1 cellular context compared by ENCODE assay signal in the genomic region with DNA sequence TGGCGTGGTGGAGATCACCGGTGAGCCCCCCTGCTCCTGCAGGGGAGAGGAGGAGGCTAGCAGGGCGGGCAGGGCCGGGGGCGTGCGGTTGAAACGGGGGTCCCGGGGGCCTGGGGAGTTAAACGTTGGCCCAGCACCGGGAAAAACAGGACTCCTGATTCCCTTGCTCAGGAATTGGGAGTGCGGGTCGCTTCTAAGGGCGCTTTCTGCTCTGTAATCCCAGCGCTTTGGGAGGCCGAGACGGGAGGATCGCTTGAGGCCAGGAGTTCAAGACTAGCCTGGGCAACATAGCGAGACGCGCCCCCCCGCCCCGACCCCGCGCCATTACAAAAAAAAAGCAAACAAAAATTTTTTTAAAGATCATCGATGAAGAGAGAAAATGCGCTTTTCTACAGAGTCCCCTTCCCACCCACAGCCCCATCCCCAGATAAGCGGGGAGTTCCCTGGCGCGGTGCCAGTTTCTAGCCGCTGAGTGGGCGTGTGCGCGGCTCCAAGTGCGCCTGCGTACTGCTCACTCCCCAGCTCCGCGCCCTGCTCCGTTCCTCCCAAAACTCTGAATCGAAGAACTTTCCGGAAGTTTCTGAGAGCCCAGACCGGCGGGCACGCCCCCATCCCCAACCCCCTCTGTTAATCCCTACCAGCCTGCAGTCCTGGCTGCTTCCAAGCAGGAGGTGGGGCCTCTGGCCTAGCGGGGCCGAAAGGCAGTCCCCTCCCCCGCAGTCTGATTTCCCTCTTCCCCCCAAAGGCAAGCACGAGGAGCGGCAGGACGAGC.
A peak's percentile ranks its signal among the peaks of the same experiment; 100 is the strongest.
TF ChIP-seq lines count a peak whose summit lies in the region.

No MANE protein-coding gene starts in this region.

TF ChIP-seq in HepG2, 621 proteins besides CTCF, POLR2A, EP300 and RAD21 (continued from another document and continues in another):
- TF ChIP-seq, protein P1, sequence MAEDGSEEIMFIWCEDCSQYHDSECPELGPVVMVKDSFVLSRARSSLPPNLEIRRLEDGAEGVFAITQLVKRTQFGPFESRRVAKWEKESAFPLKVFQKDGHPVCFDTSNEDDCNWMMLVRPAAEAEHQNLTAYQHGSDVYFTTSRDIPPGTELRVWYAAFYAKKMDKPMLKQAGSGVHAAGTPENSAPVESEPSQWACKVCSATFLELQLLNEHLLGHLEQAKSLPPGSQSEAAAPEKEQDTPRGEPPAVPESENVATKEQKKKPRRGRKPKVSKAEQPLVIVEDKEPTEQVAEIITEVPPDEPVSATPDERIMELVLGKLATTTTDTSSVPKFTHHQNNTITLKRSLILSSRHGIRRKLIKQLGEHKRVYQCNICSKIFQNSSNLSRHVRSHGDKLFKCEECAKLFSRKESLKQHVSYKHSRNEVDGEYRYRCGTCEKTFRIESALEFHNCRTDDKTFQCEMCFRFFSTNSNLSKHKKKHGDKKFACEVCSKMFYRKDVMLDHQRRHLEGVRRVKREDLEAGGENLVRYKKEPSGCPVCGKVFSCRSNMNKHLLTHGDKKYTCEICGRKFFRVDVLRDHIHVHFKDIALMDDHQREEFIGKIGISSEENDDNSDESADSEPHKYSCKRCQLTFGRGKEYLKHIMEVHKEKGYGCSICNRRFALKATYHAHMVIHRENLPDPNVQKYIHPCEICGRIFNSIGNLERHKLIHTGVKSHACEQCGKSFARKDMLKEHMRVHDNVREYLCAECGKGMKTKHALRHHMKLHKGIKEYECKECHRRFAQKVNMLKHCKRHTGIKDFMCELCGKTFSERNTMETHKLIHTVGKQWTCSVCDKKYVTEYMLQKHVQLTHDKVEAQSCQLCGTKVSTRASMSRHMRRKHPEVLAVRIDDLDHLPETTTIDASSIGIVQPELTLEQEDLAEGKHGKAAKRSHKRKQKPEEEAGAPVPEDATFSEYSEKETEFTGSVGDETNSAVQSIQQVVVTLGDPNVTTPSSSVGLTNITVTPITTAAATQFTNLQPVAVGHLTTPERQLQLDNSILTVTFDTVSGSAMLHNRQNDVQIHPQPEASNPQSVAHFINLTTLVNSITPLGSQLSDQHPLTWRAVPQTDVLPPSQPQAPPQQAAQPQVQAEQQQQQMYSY (CRISPR knock-in tag; IDR thresholded peaks at IDR 0.05): peak; percentile 84
- TF ChIP-seq TRAFD1 (CRISPR knock-in tag; IDR thresholded peaks at IDR 0.05; ENCODE audit: borderline replicate concordance): no peak
- TF ChIP-seq KDM3A (CRISPR knock-in tag; IDR thresholded peaks at IDR 0.05; ENCODE audit: low read depth): 0 out of 2 replicates have a peak, but pooled peaks have one; percentile 62
- TF ChIP-seq ZMYM3 (CRISPR knock-in tag; IDR thresholded peaks at IDR 0.05): 0 out of 2 replicates have a peak, but pooled peaks have one; percentile 17
- no peak for TF ChIP-seq MTA3 (CRISPR knock-in tag; IDR thresholded peaks at IDR 0.05)
- peak; percentile 38; the same call in 1 of the 2 replicates for TF ChIP-seq PHF8 (CRISPR knock-in tag; IDR thresholded peaks at IDR 0.05)
- TF ChIP-seq FOSL2 (CRISPR knock-in tag; IDR thresholded peaks at IDR 0.05): no peak
- no peak for TF ChIP-seq ZNF710 (CRISPR knock-in tag; IDR thresholded peaks at IDR 0.05; ENCODE audit: borderline replicate concordance)
- 0 out of 2 replicates have a peak, but pooled peaks have one; percentile 24 for TF ChIP-seq ZNF225 (CRISPR knock-in tag; IDR thresholded peaks at IDR 0.05)
- peak; percentile 54; the same call in 1 of the 2 replicates for TF ChIP-seq TBX2 (CRISPR knock-in tag; IDR thresholded peaks at IDR 0.05; ENCODE audit: borderline replicate concordance)
- peak; percentile 22; the same call in 1 of the 2 replicates for TF ChIP-seq HNF4A (CRISPR knock-in tag; IDR thresholded peaks at IDR 0.05)
- TF ChIP-seq ZNF883 (CRISPR knock-in tag; IDR thresholded peaks at IDR 0.05; ENCODE audit: not compliant biosample characterization): no peak
- TF ChIP-seq FIP1L1 (IDR thresholded peaks at IDR 0.05; ENCODE audit: borderline replicate concordance, insufficient read depth, low read depth, low read length): 0 out of 2 replicates have a peak, but pooled peaks have one; percentile 32
- TF ChIP-seq KDM2A (CRISPR knock-in tag; IDR thresholded peaks at IDR 0.05; ENCODE audit: borderline replicate concordance, low read depth): 0 out of 2 replicates have a peak, but pooled peaks have one; percentile 25
- TF ChIP-seq GPN1 (CRISPR knock-in tag; IDR thresholded peaks at IDR 0.05; ENCODE audit: borderline replicate concordance): no peak
- TF ChIP-seq ARID4A (CRISPR knock-in tag; IDR thresholded peaks at IDR 0.05; ENCODE audit: borderline replicate concordance): no peak; the same call in 1 of the 2 replicates
- TF ChIP-seq, protein P2, sequence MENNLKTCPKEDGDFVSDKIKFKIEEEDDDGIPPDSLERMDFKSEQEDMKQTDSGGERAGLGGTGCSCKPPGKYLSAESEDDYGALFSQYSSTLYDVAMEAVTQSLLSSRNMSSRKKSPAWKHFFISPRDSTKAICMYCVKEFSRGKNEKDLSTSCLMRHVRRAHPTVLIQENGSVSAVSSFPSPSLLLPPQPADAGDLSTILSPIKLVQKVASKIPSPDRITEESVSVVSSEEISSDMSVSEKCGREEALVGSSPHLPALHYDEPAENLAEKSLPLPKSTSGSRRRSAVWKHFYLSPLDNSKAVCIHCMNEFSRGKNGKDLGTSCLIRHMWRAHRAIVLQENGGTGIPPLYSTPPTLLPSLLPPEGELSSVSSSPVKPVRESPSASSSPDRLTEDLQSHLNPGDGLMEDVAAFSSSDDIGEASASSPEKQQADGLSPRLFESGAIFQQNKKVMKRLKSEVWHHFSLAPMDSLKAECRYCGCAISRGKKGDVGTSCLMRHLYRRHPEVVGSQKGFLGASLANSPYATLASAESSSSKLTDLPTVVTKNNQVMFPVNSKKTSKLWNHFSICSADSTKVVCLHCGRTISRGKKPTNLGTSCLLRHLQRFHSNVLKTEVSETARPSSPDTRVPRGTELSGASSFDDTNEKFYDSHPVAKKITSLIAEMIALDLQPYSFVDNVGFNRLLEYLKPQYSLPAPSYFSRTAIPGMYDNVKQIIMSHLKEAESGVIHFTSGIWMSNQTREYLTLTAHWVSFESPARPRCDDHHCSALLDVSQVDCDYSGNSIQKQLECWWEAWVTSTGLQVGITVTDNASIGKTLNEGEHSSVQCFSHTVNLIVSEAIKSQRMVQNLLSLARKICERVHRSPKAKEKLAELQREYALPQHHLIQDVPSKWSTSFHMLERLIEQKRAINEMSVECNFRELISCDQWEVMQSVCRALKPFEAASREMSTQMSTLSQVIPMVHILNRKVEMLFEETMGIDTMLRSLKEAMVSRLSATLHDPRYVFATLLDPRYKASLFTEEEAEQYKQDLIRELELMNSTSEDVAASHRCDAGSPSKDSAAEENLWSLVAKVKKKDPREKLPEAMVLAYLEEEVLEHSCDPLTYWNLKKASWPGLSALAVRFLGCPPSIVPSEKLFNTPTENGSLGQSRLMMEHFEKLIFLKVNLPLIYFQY (CRISPR knock-in tag; IDR thresholded peaks at IDR 0.05; ENCODE audit: borderline replicate concordance): peak; percentile 76
- peak; percentile 49; the same call in 1 of the 2 replicates for TF ChIP-seq GATAD2A (CRISPR knock-in tag; IDR thresholded peaks at IDR 0.05)
- peak; percentile 39; the same call in 1 of the 2 replicates for TF ChIP-seq ATF2 (CRISPR knock-in tag; IDR thresholded peaks at IDR 0.05)
- peak; percentile 81 for TF ChIP-seq ELF3 (CRISPR knock-in tag; IDR thresholded peaks at IDR 0.05)
- TF ChIP-seq PITX1 (CRISPR knock-in tag; IDR thresholded peaks at IDR 0.05): peak; percentile 98
- 0 out of 2 replicates have a peak, but pooled peaks have one; percentile 9 for TF ChIP-seq ZNF776 (CRISPR knock-in tag; IDR thresholded peaks at IDR 0.05)
- TF ChIP-seq SP4 (CRISPR knock-in tag; IDR thresholded peaks at IDR 0.05): peak; percentile 45; the same call in 1 of the 2 replicates
- TF ChIP-seq ARID5B (CRISPR knock-in tag; IDR thresholded peaks at IDR 0.05): peak; percentile 44; the same call in 1 of the 2 replicates
- TF ChIP-seq MED1 (CRISPR knock-in tag; IDR thresholded peaks at IDR 0.05): peak; percentile 47; the same call in 1 of the 2 replicates
- TF ChIP-seq KDM4B (CRISPR knock-in tag; IDR thresholded peaks at IDR 0.05): no peak
- TF ChIP-seq MBD4 (IDR thresholded peaks at IDR 0.05; ENCODE audit: borderline replicate concordance, low read length): no peak
- 0 out of 2 replicates have a peak, but pooled peaks have one; percentile 11 for TF ChIP-seq ONECUT2 (CRISPR knock-in tag; IDR thresholded peaks at IDR 0.05)
- TF ChIP-seq ZFP82 (CRISPR knock-in tag; IDR thresholded peaks at IDR 0.05; ENCODE audit: borderline replicate concordance): 0 out of 2 replicates have a peak, but pooled peaks have one; percentile 36
